10 cellular contexts compared by ENCODE assay signal in genomic region chr20:25686081-25687077, GRCh38. TPM values are rescaled to one million over a fixed set of nuclear protein-coding genes. Genes with fewer than 3 reads are reported as not detected.
DNase-seq lines count a peak whose midpoint lies in the region; ATAC-seq and TF ChIP-seq lines count a peak whose summit lies in the region.
"Had no signal": no experiment of that assay in that cellular context is flagged by ENCODE, and none has a peak within 500 bp of the region (broad histone marks: within the 10 kb centered on the region; RNA-seq: fewer than 3 reads in every experiment).

No MANE protein-coding gene starts in this region.

- no peak overlapping the region for H3K4me3 ChIP-seq in lower leg skin (ENCODE audit: low read depth, poor library complexity, severe bottlenecking)

- peaks cover 40% of the 10 kb centered on the region for H3K36me3 Mint-ChIP-seq in activated CD8-positive, alpha-beta T cell treated with anti-CD3 and anti-CD28 coated beads for 36 hours (ENCODE audit: low read depth)
- H3K36me3 Mint-ChIP-seq in activated CD8-positive, alpha-beta T cell treated with anti-CD3 and anti-CD28 coated beads, Interleukin-2, amount 10 ng/mL, durations not matched to agents 7 days and 5 days (ENCODE audit: low read depth): peaks cover 38% of the 10 kb centered on the region
- peaks cover 48% of the 10 kb centered on the region for H3K36me3 Mint-ChIP-seq in stimulated activated effector memory CD8-positive, alpha-beta T cell treated with anti-CD3 and anti-CD28 coated beads, Interleukin-12 subunit alpha, Interleukin-12 subunit beta, amount 100 ng/mL, for 72 hours

- DNase-seq in activated CD8-positive, alpha-beta T cell treated with anti-CD3 and anti-CD28 coated beads for 36 hours: no peak
- no peak for DNase-seq in activated CD8-positive, alpha-beta T cell treated with anti-CD3 and anti-CD28 coated beads, Interleukin-2, amount 10 ng/mL, durations not matched to agents 7 days and 5 days
- peak; percentile 83 for DNase-seq in NCI-H524 treated with DMSO at 0.1 percent for 48 hours (lab: John Stamatoyannopoulos, UW)
- DNase-seq in stimulated activated effector memory CD8-positive, alpha-beta T cell treated with anti-CD3 and anti-CD28 coated beads, Interleukin-12 subunit alpha, Interleukin-12 subunit beta, amount 100 ng/mL, for 72 hours (ENCODE audit: low spot score in 2 of 2): no peak
- no peak for DNase-seq in lower leg skin (ENCODE audit: low spot score in 2 of 2)
- no peak for DNase-seq in H4 (ENCODE audit: low spot score)
- DNase-seq: NCI-H1092 treated with DMSO at 0.1 percent for 48 hours; stimulated activated CD4-positive, alpha-beta T cell treated with anti-CD3 and anti-CD28 coated beads, Interleukin-4, amount 100 ng/mL, for 1 hour had no signal

- CTCF ChIA-PET in activated CD8-positive, alpha-beta T cell treated with anti-CD3 and anti-CD28 coated beads for 36 hours (lab: Charles Lee): no interaction called here
- CTCF ChIA-PET in activated CD8-positive, alpha-beta T cell treated with anti-CD3 and anti-CD28 coated beads, Interleukin-2, amount 10 ng/mL, durations not matched to agents 7 days and 5 days (lab: Charles Lee): no interaction called here

- no peak overlapping the region for H3K4me3 Mint-ChIP-seq in activated CD8-positive, alpha-beta T cell treated with anti-CD3 and anti-CD28 coated beads for 36 hours
- H3K4me3 Mint-ChIP-seq in activated CD8-positive, alpha-beta T cell treated with anti-CD3 and anti-CD28 coated beads, Interleukin-2, amount 10 ng/mL, durations not matched to agents 7 days and 5 days: no peak overlapping the region
- H3K4me3 Mint-ChIP-seq in stimulated activated effector memory CD8-positive, alpha-beta T cell treated with anti-CD3 and anti-CD28 coated beads, Interleukin-12 subunit alpha, Interleukin-12 subunit beta, amount 100 ng/mL, for 72 hours: no peak overlapping the region

- no peak for ATAC-seq in activated CD8-positive, alpha-beta T cell treated with anti-CD3 and anti-CD28 coated beads for 36 hours
- no peak for ATAC-seq in activated CD8-positive, alpha-beta T cell treated with anti-CD3 and anti-CD28 coated beads, Interleukin-2, amount 10 ng/mL, durations not matched to agents 7 days and 5 days
- ATAC-seq in HG03039 (IDR thresholded peaks at IDR 0.05; ENCODE audit: unreplicated experiment): peak; percentile 24
- ATAC-seq in stimulated activated effector memory CD8-positive, alpha-beta T cell treated with anti-CD3 and anti-CD28 coated beads, Interleukin-12 subunit alpha, Interleukin-12 subunit beta, amount 100 ng/mL, for 72 hours: peak; percentile 28
- ATAC-seq in activated CD4-positive, CD25-positive, alpha-beta regulatory T cell treated with anti-CD3 and anti-CD28 coated beads, Interleukin-2, amount 50 U/mL, for 24 hours: no peak

- POLR2A ChIA-PET in activated CD8-positive, alpha-beta T cell treated with anti-CD3 and anti-CD28 coated beads for 36 hours (lab: Charles Lee): no interaction called here
- POLR2A ChIA-PET in activated CD8-positive, alpha-beta T cell treated with anti-CD3 and anti-CD28 coated beads, Interleukin-2, amount 10 ng/mL, durations not matched to agents 7 days and 5 days (lab: Charles Lee): no interaction called here

- TF ChIP-seq POLR2A in lower leg skin (IDR thresholded peaks at IDR 0.05): no peak

- no peaks in the 10 kb centered on the region for H3K27me3 Mint-ChIP-seq in activated CD8-positive, alpha-beta T cell treated with anti-CD3 and anti-CD28 coated beads for 36 hours
- no peaks in the 10 kb centered on the region for H3K27me3 Mint-ChIP-seq in activated CD8-positive, alpha-beta T cell treated with anti-CD3 and anti-CD28 coated beads, Interleukin-2, amount 10 ng/mL, durations not matched to agents 7 days and 5 days (ENCODE audit: low read depth)

- peaks cover 13% of the 10 kb centered on the region for H3K4me1 Mint-ChIP-seq in activated CD8-positive, alpha-beta T cell treated with anti-CD3 and anti-CD28 coated beads for 36 hours (ENCODE audit: low read depth)
- peaks cover 8% of the 10 kb centered on the region for H3K4me1 Mint-ChIP-seq in activated CD8-positive, alpha-beta T cell treated with anti-CD3 and anti-CD28 coated beads, Interleukin-2, amount 10 ng/mL, durations not matched to agents 7 days and 5 days (ENCODE audit: low read depth)
- H3K4me1 Mint-ChIP-seq in stimulated activated effector memory CD8-positive, alpha-beta T cell treated with anti-CD3 and anti-CD28 coated beads, Interleukin-12 subunit alpha, Interleukin-12 subunit beta, amount 100 ng/mL, for 72 hours: peaks cover 18% of the 10 kb centered on the region

- H3K27ac Mint-ChIP-seq in activated CD8-positive, alpha-beta T cell treated with anti-CD3 and anti-CD28 coated beads for 36 hours: peak overlapping the region; percentile 49
- no peak overlapping the region for H3K27ac Mint-ChIP-seq in activated CD8-positive, alpha-beta T cell treated with anti-CD3 and anti-CD28 coated beads, Interleukin-2, amount 10 ng/mL, durations not matched to agents 7 days and 5 days
- peak overlapping the region; percentile 41 for H3K27ac Mint-ChIP-seq in stimulated activated effector memory CD8-positive, alpha-beta T cell treated with anti-CD3 and anti-CD28 coated beads, Interleukin-12 subunit alpha, Interleukin-12 subunit beta, amount 100 ng/mL, for 72 hours

- TF ChIP-seq CTCF in activated CD8-positive, alpha-beta T cell treated with anti-CD3 and anti-CD28 coated beads for 36 hours (IDR thresholded peaks at IDR 0.05): no peak
- TF ChIP-seq CTCF in lower leg skin (IDR thresholded peaks at IDR 0.05): no peak

- H3K9me3 Mint-ChIP-seq in activated CD8-positive, alpha-beta T cell treated with anti-CD3 and anti-CD28 coated beads for 36 hours: peaks cover 2% of the 10 kb centered on the region
- H3K9me3 Mint-ChIP-seq in activated CD8-positive, alpha-beta T cell treated with anti-CD3 and anti-CD28 coated beads, Interleukin-2, amount 10 ng/mL, durations not matched to agents 7 days and 5 days (ENCODE audit: insufficient read depth): no peaks in the 10 kb centered on the region
- H3K9me3 Mint-ChIP-seq in stimulated activated effector memory CD8-positive, alpha-beta T cell treated with anti-CD3 and anti-CD28 coated beads, Interleukin-12 subunit alpha, Interleukin-12 subunit beta, amount 100 ng/mL, for 72 hours: no peaks in the 10 kb centered on the region

- intact Hi-C loops in activated CD8-positive, alpha-beta T cell treated with anti-CD3 and anti-CD28 coated beads for 36 hours (cut with micrococcal nuclease): no loop called here
- intact Hi-C loops in lower leg skin (cut with DNase I; ENCODE audit: low total_unique reads): no loop called here

- 73 to 75% methylated on average over 8 of the region's 8 CpGs for WGBS in lower leg skin, 2 donors

RNA-seq across cellular contexts. Expression of gene ZNF337, which starts 10.3 kb away (rescaled TPM):
- total RNA-seq in activated CD8-positive, alpha-beta T cell treated with anti-CD3 and anti-CD28 coated beads for 36 hours: 10 to 100 TPM; 15.0 to 16.6 TPM
- total RNA-seq in activated CD8-positive, alpha-beta T cell treated with anti-CD3 and anti-CD28 coated beads, Interleukin-2, amount 10 ng/mL, durations not matched to agents 7 days and 5 days: 10 to 100 TPM; 16.6 to 16.8 TPM
- total RNA-seq in lower leg skin: 10 to 100 TPM; 10.7 to 18.9 (median 13.4) TPM
- 8.6 and 9.3 TPM in 2 replicates for total RNA-seq in H4 (2014; rRNA removed; shearing (Covaris generic))

Comparison
In these comparisons a context has a peak if more than half of its experiments do, and no peak if none do; other contexts are left out.
1. ATAC-seq: peak in HG03039 (single experiment) and stimulated activated effector memory CD8-positive, alpha-beta T cell treated with anti-CD3 and anti-CD28 coated beads, Interleukin-12 subunit alpha, Interleukin-12 subunit beta, amount 100 ng/mL, for 72 hours (single experiment); none in activated CD8-positive, alpha-beta T cell treated with anti-CD3 and anti-CD28 coated beads for 36 hours (single experiment), activated CD8-positive, alpha-beta T cell treated with anti-CD3 and anti-CD28 coated beads, Interleukin-2, amount 10 ng/mL, durations not matched to agents 7 days and 5 days (single experiment) and activated CD4-positive, CD25-positive, alpha-beta regulatory T cell treated with anti-CD3 and anti-CD28 coated beads, Interleukin-2, amount 50 U/mL, for 24 hours (0 of 2).